Comparison of ENCODE assay signal across 8 cellular contexts in genomic region chr6:136846046-136846445, GRCh38. TPM values are rescaled to one million over a fixed set of nuclear protein-coding genes. Genes with fewer than 3 reads are reported as not detected.
DNase-seq lines count a peak whose midpoint lies in the region; ATAC-seq and TF ChIP-seq lines count a peak whose summit lies in the region.

No MANE protein-coding gene starts in this region.

- no peaks in the 10 kb centered on the region for H3K36me3 ChIP-seq in testis (ENCODE audit: low read depth, missing control alignments)

- WGBS in testis, 2 donors, result 54 to 68% methylated on average over 3 of the region's 3 CpGs

- H3K4me1 Mint-ChIP-seq in CD4-positive, alpha-beta T cell (ENCODE audit: low read depth), result peaks cover 14% of the 10 kb centered on the region
- H3K4me1 Mint-ChIP-seq in immature natural killer cell, result no peaks in the 10 kb centered on the region

- no peak overlapping the region for H3K4me3 ChIP-seq in astrocyte of the cerebellum (ENCODE audit: low read depth, low read length)
- H3K4me3 ChIP-seq in testis, result no peak overlapping the region

- DNase-seq in CD4-positive, alpha-beta T cell, result peak in 1 of 10 experiments; percentile 2
- peak; percentile 45 for DNase-seq in NCI-H345 (lab: John Stamatoyannopoulos, UW)
- peak; percentile 53 for DNase-seq in astrocyte of the cerebellum (ENCODE audit: low read depth)
- peak; percentile 28 to 46 (median 32) for DNase-seq in immature natural killer cell
- DNase-seq in testis, result peak; percentile 78
- DNase-seq in retina, result no peak

- no peaks in the 10 kb centered on the region for H3K9me3 ChIP-seq in CD4-positive, alpha-beta T cell (ENCODE audit: control insufficient read depth, low read length)
- no peaks in the 10 kb centered on the region for H3K9me3 ChIP-seq in testis

- CTCF ChIA-PET in CD4-positive, alpha-beta T cell (lab: Charles Lee), result interaction anchor here (0.8 to 1.5 kb wide), 3 partner anchors 8 to 40 kb away, joined by 3 to 7 read pairs (median 3); no protein-coding TSS in a partner anchor

- peaks cover 80% of the 10 kb centered on the region for H3K36me3 Mint-ChIP-seq in CD4-positive, alpha-beta T cell (ENCODE audit: low read depth)
- H3K36me3 Mint-ChIP-seq in immature natural killer cell, result peaks cover 7 to 29% (median 28%) of the 10 kb centered on the region in 3 donors

- intact Hi-C loops in CD4-positive, alpha-beta T cell (cut with DNase I, micrococcal nuclease), result no loop called here
- intact Hi-C loops in testis (cut with DNase I; ENCODE audit: low total_unique reads), result no loop called here

- H3K9me3 Mint-ChIP-seq in CD4-positive, alpha-beta T cell, result peaks cover 3% of the 10 kb centered on the region
- H3K9me3 Mint-ChIP-seq in immature natural killer cell, result peaks cover 0 to 5% (median 0%) of the 10 kb centered on the region in 6 donors

- H3K27me3 Mint-ChIP-seq in CD4-positive, alpha-beta T cell, result no peaks in the 10 kb centered on the region
- H3K27me3 Mint-ChIP-seq in immature natural killer cell (ENCODE audit: low read depth in 3 of 3), result no peaks in the 10 kb centered on the region

- no peak for TF ChIP-seq POLR2A in testis (IDR thresholded peaks at IDR 0.05)

- H3K27ac Mint-ChIP-seq in CD4-positive, alpha-beta T cell, result no peak overlapping the region
- H3K27ac Mint-ChIP-seq in immature natural killer cell, result no peak overlapping the region

- POLR2A ChIA-PET in CD4-positive, alpha-beta T cell (lab: Charles Lee), result no interaction called here

- peaks cover 4% of the 10 kb centered on the region for H3K4me1 ChIP-seq in testis

- H3K27ac ChIP-seq in CD4-positive, alpha-beta T cell (ENCODE audit: low read depth, low read length), result no peak overlapping the region
- H3K27ac ChIP-seq in testis, result no peak overlapping the region

- ATAC-seq in CD4-positive, alpha-beta T cell (ENCODE audit: poor library complexity), result no peak
- ATAC-seq in GM19324 (IDR thresholded peaks at IDR 0.05; ENCODE audit: low FRiP score, unreplicated experiment), result no peak

- peak; percentile 52 for TF ChIP-seq CTCF in CD4-positive, alpha-beta T cell (IDR thresholded peaks at IDR 0.05)
- TF ChIP-seq CTCF in GM12873 (IDR thresholded peaks at IDR 0.05; ENCODE audit: insufficient read depth, low read depth, low read length, missing control alignments) (peak; percentile 66), astrocyte of the cerebellum (IDR thresholded peaks at IDR 0.05; ENCODE audit: low read depth, low read length, missing control alignments) (peak; percentile 60), testis (IDR thresholded peaks at IDR 0.05) (peak in 2 of 3 experiments; percentile 41 to 83)

- H3K27me3 ChIP-seq in CD4-positive, alpha-beta T cell (ENCODE audit: control insufficient read depth, insufficient read depth, low read length), result no peaks in the 10 kb centered on the region
- no peaks in the 10 kb centered on the region for H3K27me3 ChIP-seq in testis

- in situ Hi-C loops in astrocyte of the cerebellum (cut with HindIII; ENCODE audit: low sequenced_read_pairs), result no loop called here

- H3K4me3 Mint-ChIP-seq in CD4-positive, alpha-beta T cell, result no peak overlapping the region
- no peak overlapping the region for H3K4me3 Mint-ChIP-seq in immature natural killer cell

RNA-seq across cellular contexts. Expression of gene PEX7, which starts 23.7 kb away (rescaled TPM):
- total RNA-seq in CD4-positive, alpha-beta T cell, result 1 to 10 TPM; 2.0 to 3.4 TPM
- polyA plus RNA-seq in immature natural killer cell, result 1 to 10 TPM; 2.2 to 3.9 (median 2.9) TPM
- 10 to 100 TPM; 16.6 to 18.5 TPM for total RNA-seq in testis
- 28.6 TPM for polyA plus RNA-seq in testis (ENCODE audit: insufficient read depth, low read depth, low replicate concordance)

RNA-seq across cellular contexts. Expression of gene MAP3K5, which starts 53.8 kb away (rescaled TPM):
- 10 to 100 TPM; 12.9 to 14.1 TPM for total RNA-seq in CD4-positive, alpha-beta T cell
- polyA plus RNA-seq in immature natural killer cell (10 to 100 TPM in 1 of 3 donors, 1 to 10 TPM in 2; 5.5 to 13.8 (median 6.2) TPM), testis (ENCODE audit: insufficient read depth, low read depth, low replicate concordance) (21.3 TPM)
- total RNA-seq in testis, result 10 to 100 TPM; 46.1 to 55.3 TPM

Comparison
In these comparisons a context has a peak if more than half of its experiments do, and no peak if none do; other contexts are left out.
1. RNA of gene PEX7, which starts 23.7 kb away (total RNA-seq): 16.6 to 18.5 TPM in testis; 2.0 to 3.4 TPM in CD4-positive, alpha-beta T cell; every median in the first group is over 4 times any median in the second.
2. Peak in every context shown above with its lines, with median percentiles within 50 percentile points of each other: CTCF ChIP-seq.